ENCODE assay signal across 7 cellular contexts in genomic region chr7:139341776-139342244, GRCh38. TPM values are rescaled to one million over a fixed set of nuclear protein-coding genes. Genes with fewer than 3 reads are reported as not detected.
DNase-seq lines count a peak whose midpoint lies in the region; ATAC-seq, FAIRE-seq and TF ChIP-seq lines count a peak whose summit lies in the region.

No MANE protein-coding gene starts in this region.

- TF ChIP-seq POLR2A in GM12892 (IDR thresholded peaks at IDR 0.05; ENCODE audit: low read depth, low read length), result no peak

- peak; percentile 24 for FAIRE-seq in GM12892 (lab: Jason Lieb, UNC)

- peaks cover 9% of the 10 kb centered on the region for H3F3A ChIP-seq in neural cell (ENCODE audit: insufficient read depth, low read length, poor library complexity, severe bottlenecking)

- TF ChIP-seq RAD21 in neural cell (conservative IDR thresholded peaks at IDR 0.05), result no peak

- TF ChIP-seq EP300 in neural cell (conservative IDR thresholded peaks at IDR 0.05; ENCODE audit: poor library complexity, severe bottlenecking), result no peak

- H3K79me2 ChIP-seq in neural cell (replicated peaks; ENCODE audit: insufficient read depth, low read length), result peaks cover 21% of the 10 kb centered on the region

- ATAC-seq in HG03175 (IDR thresholded peaks at IDR 0.05; ENCODE audit: unreplicated experiment) (no peak), HG03280 (IDR thresholded peaks at IDR 0.05; ENCODE audit: unreplicated experiment) (no peak)

- no peaks in the 10 kb centered on the region for H3K27me3 ChIP-seq in duodenal mucosa (ENCODE audit: control insufficient read depth in 1 of 2, insufficient read depth in 2 of 2, low read length in 2 of 2)
- no peaks in the 10 kb centered on the region for H3K27me3 ChIP-seq in neural cell (ENCODE audit: insufficient read depth, low read depth, low read length)

- H3K9ac ChIP-seq in duodenal mucosa (ENCODE audit: low read depth in 1 of 2, low read length in 2 of 2), result peak overlapping the region; percentile 98 to 99
- H3K9ac ChIP-seq in neural cell (ENCODE audit: low read length), result peak overlapping the region; percentile 100

- no peaks in the 10 kb centered on the region for H4K20me1 ChIP-seq in neural cell (ENCODE audit: insufficient read depth)

- H3K9me2 ChIP-seq in neural cell (ENCODE audit: insufficient read depth, low read length), result no peaks in the 10 kb centered on the region

- peaks cover 10 to 11% of the 10 kb centered on the region in 2 donors for H3K4me1 ChIP-seq in duodenal mucosa (ENCODE audit: control insufficient read depth in 1 of 2, insufficient read depth in 2 of 2, low read length in 2 of 2)

- no peak for TF ChIP-seq CTCF in LNCaP clone FGC (IDR thresholded peaks at IDR 0.05; ENCODE audit: control insufficient read depth, extremely low read depth, insufficient read depth)
- no peak for TF ChIP-seq CTCF in neural cell (IDR thresholded peaks at IDR 0.05; ENCODE audit: poor library complexity, severe bottlenecking)

- H3K9me3 ChIP-seq in duodenal mucosa (ENCODE audit: control insufficient read depth in 1 of 2, low read length in 2 of 2) (no peaks in the 10 kb centered on the region), neural cell (ENCODE audit: low read length) (no peaks in the 10 kb centered on the region)

- peak overlapping the region; percentile 93 for H3K4me2 ChIP-seq in neural cell (ENCODE audit: low read length)

- H3K4me3 ChIP-seq in LNCaP clone FGC (ENCODE audit: low read depth, low read length) (peak overlapping the region; percentile 62), duodenal mucosa (ENCODE audit: low read depth in 1 of 2, low read length in 2 of 2) (peak overlapping the region; percentile 88 to 96), neural cell (ENCODE audit: low read length) (peak overlapping the region; percentile 93)

- H2AFZ ChIP-seq in neural cell (ENCODE audit: low read depth, low read length), result peak overlapping the region; percentile 95

- peaks cover 4 to 11% of the 10 kb centered on the region in 2 donors for H3K36me3 ChIP-seq in duodenal mucosa (ENCODE audit: control insufficient read depth in 1 of 2, insufficient read depth in 2 of 2, low read length in 2 of 2)
- no peaks in the 10 kb centered on the region for H3K36me3 ChIP-seq in neural cell (ENCODE audit: insufficient read depth, low read length)

- DNase-seq in GM12892 (ENCODE audit: insufficient read length), result no peak
- DNase-seq in LNCaP clone FGC (ENCODE audit: low read depth), result no peak
- no peak for DNase-seq in foreskin melanocyte

- H3K27ac ChIP-seq in duodenal mucosa (ENCODE audit: low read depth, low read length) (peak overlapping the region; percentile 99), neural cell (ENCODE audit: low read length) (peak overlapping the region; percentile 99)

TF ChIP-seq in neural cell, 6 proteins besides CTCF, POLR2A, EP300 and RAD21:
- TF ChIP-seq POLR2AphosphoS5 (IDR thresholded peaks at IDR 0.05), result no peak
- TF ChIP-seq REST (IDR thresholded peaks at IDR 0.05; ENCODE audit: borderline replicate concordance), result peak; percentile 1
- no peak for TF ChIP-seq SMC3 (conservative IDR thresholded peaks at IDR 0.05; ENCODE audit: poor library complexity)
- no peak for TF ChIP-seq EZH2 (IDR thresholded peaks at IDR 0.05; ENCODE audit: borderline replicate concordance, insufficient read depth, low read length, poor library complexity, severe bottlenecking)
- no peak for TF ChIP-seq MXI1 (conservative IDR thresholded peaks at IDR 0.05; ENCODE audit: poor library complexity, severe bottlenecking)

RNA-seq across cellular contexts. Expression of gene FMC1, which starts 0.7 kb away (rescaled TPM):
- 12.6 TPM for polyA plus RNA-seq in GM12892 (2012; ENCODE audit: missing spikeins)
- polyA plus RNA-seq in neural cell, result 52.9 and 54.8 TPM in 2 replicates
- polyA minus RNA-seq in neural cell, result 13.1 and 16.1 TPM in 2 replicates

RNA-seq across cellular contexts. Expression of gene LUC7L2, which starts 17.9 kb away (rescaled TPM):
- polyA plus RNA-seq in GM12892 (2012; ENCODE audit: missing spikeins), result 67.6 TPM
- 118 and 153 TPM in 2 replicates for polyA plus RNA-seq in neural cell
- 93.7 and 114 TPM in 2 replicates for polyA minus RNA-seq in neural cell
